In the genomic region with DNA sequence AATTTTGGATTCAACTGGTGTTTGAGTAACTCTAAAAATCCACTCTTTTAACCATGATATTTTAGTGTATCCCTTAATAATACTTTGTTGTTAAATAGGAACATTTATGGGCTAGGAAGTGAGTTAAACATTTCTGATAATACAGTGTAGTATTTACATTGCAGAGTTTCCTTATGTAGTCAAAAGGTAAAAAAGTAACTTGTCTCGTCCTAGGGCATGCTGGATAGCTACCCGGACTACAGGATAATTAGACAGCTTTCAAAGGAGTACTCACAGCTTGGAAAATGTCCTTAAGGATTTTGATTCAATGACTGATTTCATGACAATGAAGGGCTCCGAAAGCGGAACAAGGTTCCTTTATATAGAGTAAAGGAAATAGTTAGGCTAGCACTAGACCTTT, we compare ENCODE assay signal across 22 cellular contexts. TPM values are rescaled to one million over a fixed set of nuclear protein-coding genes. Genes with fewer than 3 reads are reported as not detected.
DNase-seq lines count a peak whose midpoint lies in the region; ATAC-seq, FAIRE-seq and TF ChIP-seq lines count a peak whose summit lies in the region.
"Had no signal": no experiment of that assay in that cellular context is flagged by ENCODE, and none has a peak within 500 bp of the region (broad histone marks: within the 10 kb centered on the region; RNA-seq: fewer than 3 reads in every experiment).

No MANE protein-coding gene starts in this region.

- WGBS in transverse colon (ENCODE audit: low coverage in 1 of 2), 2 donors, result 47 to 50% methylated on average over 4 of the region's 4 CpGs

- peak; percentile 5 for FAIRE-seq in colon (lab: Jason Lieb, UNC)
- peak; percentile 34 for FAIRE-seq in keratinocyte (lab: Jason Lieb, UNC)
- FAIRE-seq: A549, GM12891, GM18507, H1 had no signal

- no peak for TF ChIP-seq EP300 in transverse colon (IDR thresholded peaks at IDR 0.05; ENCODE audit: low read depth)

- TF ChIP-seq POLR2A in transverse colon (IDR thresholded peaks at IDR 0.05), result no peak

- no peak for DNase-seq in keratinocyte (ENCODE audit: low read depth, low spot score)
- DNase-seq in transverse colon, result no peak
- no peak for DNase-seq in NCI-H510A treated with DMSO at 0.1 percent for 48 hours (lab: John Stamatoyannopoulos, UW)
- DNase-seq: 8988T; ACHN; C1 segment of cervical spinal cord; Calu3; CD4-positive, alpha-beta memory T cell; COR-L47; DMS53; DMS79 treated with DMSO at 0.1 percent for 48 hours; GF-D8; H7 had no signal

- no peaks in the 10 kb centered on the region for H3K9me1 ChIP-seq in keratinocyte (ENCODE audit: control insufficient read depth, extremely low read depth, insufficient read depth, low read length)

- ATAC-seq in HG03439 (IDR thresholded peaks at IDR 0.05; ENCODE audit: unreplicated experiment), result no peak
- no peak for ATAC-seq in HG02623 (IDR thresholded peaks at IDR 0.05; ENCODE audit: unreplicated experiment)
- ATAC-seq: A549, HCT116 had no signal

- H4K20me1 ChIP-seq in keratinocyte (ENCODE audit: control insufficient read depth, extremely low read depth, insufficient read depth, low read length), result no peaks in the 10 kb centered on the region

- intact Hi-C loops in transverse colon (cut with DNase I; ENCODE audit: low total_unique reads), result no loop called here

- in situ Hi-C loops in transverse colon (cut with MboI; ENCODE audit: low pct_ligation_motif_present in 1 of 4, low pct_unique_long_range_greater_than_20kb in 1 of 4, low sequenced_read_pairs in 3 of 4), result loop anchor here (25.0 kb wide), 1 partner anchor 393 kb away; no protein-coding TSS in a partner anchor

- H3K9me3 ChIP-seq in keratinocyte (ENCODE audit: control insufficient read depth, low read depth, low read length), result no peaks in the 10 kb centered on the region
- H3K9me3 ChIP-seq in mucosa of rectum (ENCODE audit: control insufficient read depth in 2 of 2, low read length in 2 of 2), result no peaks in the 10 kb centered on the region
- H3K9me3 ChIP-seq in transverse colon, result no peaks in the 10 kb centered on the region
- H3K9me3 ChIP-seq: A549 had no signal

- no peak for TF ChIP-seq CTCF in keratinocyte (optimal IDR thresholded peaks at IDR 0.05 in 1 of 3, IDR thresholded peaks at IDR 0.05 in 1 of 3, conservative IDR thresholded peaks at IDR 0.05 in 1 of 3; ENCODE audit: extremely low read depth in 1 of 3, insufficient read depth in 2 of 3, low read length in 3 of 3)
- no peak for TF ChIP-seq CTCF in transverse colon (IDR thresholded peaks at IDR 0.05)

- no peak overlapping the region for H2AFZ ChIP-seq in keratinocyte (ENCODE audit: control insufficient read depth, low read length)

- no peak overlapping the region for H3K4me3 ChIP-seq in keratinocyte (ENCODE audit: control insufficient read depth in 2 of 3, extremely low read depth in 1 of 3, insufficient read depth in 2 of 3, low read depth in 1 of 3, low read length in 3 of 3)
- peak overlapping the region; percentile 46 to 55 for H3K4me3 ChIP-seq in mucosa of rectum (ENCODE audit: low read length in 2 of 2)
- H3K4me3 ChIP-seq in transverse colon, result peak overlapping the region in 2 of 4 donors; percentile 14 to 26
- H3K4me3 ChIP-seq: A549 had no signal

- H3K36me3 ChIP-seq in keratinocyte (ENCODE audit: control insufficient read depth in 2 of 2, extremely low read depth in 1 of 2, insufficient read depth in 2 of 2, low read length in 2 of 2) (no peaks in the 10 kb centered on the region), mucosa of rectum (ENCODE audit: control insufficient read depth in 2 of 2, insufficient read depth in 2 of 2, low read length in 2 of 2) (no peaks in the 10 kb centered on the region), transverse colon (no peaks in the 10 kb centered on the region)

- no peaks in the 10 kb centered on the region for H3K4me1 ChIP-seq in keratinocyte (ENCODE audit: control insufficient read depth, extremely low read depth, insufficient read depth, low read length)
- H3K4me1 ChIP-seq in mucosa of rectum (ENCODE audit: control insufficient read depth in 2 of 2, insufficient read depth in 2 of 2, low read length in 2 of 2), result peaks cover 0 to 16% of the 10 kb centered on the region in 2 donors
- peaks cover 0 to 32% (median 11%) of the 10 kb centered on the region in 4 donors for H3K4me1 ChIP-seq in transverse colon
- H3K4me1 ChIP-seq: A549 had no signal

- dilution Hi-C loops in keratinocyte (cut with MboI; ENCODE audit: extremely low pct_ligation_motif_present, low sequenced_read_pairs), result no loop called here

- H3K4me2 ChIP-seq in keratinocyte (ENCODE audit: control insufficient read depth, extremely low read depth, insufficient read depth, low read depth, low read length), result no peak overlapping the region
- H3K4me2 ChIP-seq: A549 had no signal

- H3K27ac ChIP-seq in keratinocyte (ENCODE audit: control insufficient read depth, insufficient read depth, low read length) (no peak overlapping the region), mucosa of rectum (ENCODE audit: low read depth in 2 of 2, low read length in 2 of 2) (peak overlapping the region; percentile 49 to 67), transverse colon (peak overlapping the region; percentile 70 to 74 (median 72))
- H3K27ac ChIP-seq: A549 had no signal

- H3K79me2 ChIP-seq in keratinocyte (ENCODE audit: control insufficient read depth, insufficient read depth, low read length), result no peaks in the 10 kb centered on the region

- H3K9ac ChIP-seq in keratinocyte (ENCODE audit: control insufficient read depth, extremely low read depth, insufficient read depth, low read length) (no peak overlapping the region), mucosa of rectum (ENCODE audit: low read depth in 1 of 2, low read length in 2 of 2) (no peak overlapping the region)

- H3K27me3 ChIP-seq in keratinocyte (ENCODE audit: control insufficient read depth, extremely low read depth, insufficient read depth, low read length), result no peaks in the 10 kb centered on the region
- H3K27me3 ChIP-seq in mucosa of rectum (ENCODE audit: control insufficient read depth in 2 of 2, insufficient read depth in 2 of 2, low read length in 2 of 2), result no peaks in the 10 kb centered on the region
- H3K27me3 ChIP-seq in transverse colon, result no peaks in the 10 kb centered on the region

RNA-seq across cellular contexts. Expression of a gene that starts 14.5 kb away (rescaled TPM):
- 10.7 to 21.2 TPM (median 11.3 TPM) in 3 replicates for polyA plus RNA-seq in keratinocyte
- polyA plus RNA-seq in keratinocyte (2011; ENCODE audit: low read depth), result 7.6 TPM
- 8.4 and 15.4 TPM in 2 replicates for polyA plus RNA-seq in keratinocyte (2011; cell fraction: cytosol; rRNA removed)
- 9.6 and 10.9 TPM in 2 replicates for polyA plus RNA-seq in keratinocyte (2011; cell fraction: nucleus; rRNA removed)
- polyA plus RNA-seq in keratinocyte (2012; ENCODE audit: low replicate concordance), result 8.3 and 12.1 TPM in 2 replicates
- polyA minus RNA-seq in keratinocyte, result 7.1 to 27.5 TPM (median 15.6 TPM) in 3 replicates
- polyA minus RNA-seq in keratinocyte (2011; cell fraction: cytosol; rRNA and poly(A)+ RNA removed), result 49.3 TPM
- 16.0 and 29.9 TPM in 2 replicates for polyA minus RNA-seq in keratinocyte (2011; cell fraction: nucleus; rRNA and poly(A)+ RNA removed)
- total RNA-seq in transverse colon, result 10 to 100 TPM; 10.5 to 44.6 (median 29.1) TPM
- polyA plus RNA-seq: CD4-positive, alpha-beta memory T cell had no signal

Comparison
In these comparisons a context has a peak if more than half of its experiments do, and no peak if none do; other contexts are left out.
1. H3K4me3 ChIP-seq: peak in mucosa of rectum (2 of 2); none in keratinocyte (0 of 3).